16 cellular contexts compared by ENCODE assay signal in the genomic region with DNA sequence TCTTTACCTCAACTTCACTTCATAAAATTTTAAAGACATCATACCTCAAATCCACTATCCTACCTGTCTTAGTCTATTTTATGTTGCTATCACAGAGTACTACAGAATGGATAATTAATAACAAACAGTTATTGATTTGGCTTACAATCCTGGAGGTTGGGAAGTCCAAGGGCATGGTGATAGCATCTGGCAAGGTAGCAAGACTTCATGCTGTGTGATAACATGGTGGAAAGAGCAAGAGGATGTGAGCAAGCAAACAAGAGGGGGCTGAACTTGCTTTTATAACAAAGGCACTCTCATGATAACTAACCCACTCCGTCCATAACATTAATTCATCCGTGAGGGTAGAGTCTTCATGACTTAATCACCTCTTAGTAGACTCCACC. TPM values are rescaled to one million over a fixed set of nuclear protein-coding genes. Genes with fewer than 3 reads are reported as not detected.
DNase-seq lines count a peak whose midpoint lies in the region; ATAC-seq and TF ChIP-seq lines count a peak whose summit lies in the region.
"Had no signal": no experiment of that assay in that cellular context is flagged by ENCODE, and none has a peak within 500 bp of the region (broad histone marks: within the 10 kb centered on the region; RNA-seq: fewer than 3 reads in every experiment).

No MANE protein-coding gene starts in this region.

- no peak for ATAC-seq in activated naive CD8-positive, alpha-beta T cell treated with anti-CD3 and anti-CD28 coated beads, Interleukin-2, amount 10 ng/mL, durations not matched to agents 7 days and 5 days (ENCODE audit: low read depth)
- no peak for ATAC-seq in stimulated activated effector memory CD8-positive, alpha-beta T cell treated with anti-CD3 and anti-CD28 coated beads, Interleukin-12 subunit alpha, Interleukin-12 subunit beta, amount 100 ng/mL, for 72 hours
- ATAC-seq in HG03108 (IDR thresholded peaks at IDR 0.05; ENCODE audit: unreplicated experiment) (no peak), lower lobe of right lung (no peak)

- no peak overlapping the region for H2AFZ ChIP-seq in Loucy (ENCODE audit: low read length)

- H3K27me3 ChIP-seq in Loucy (ENCODE audit: insufficient read depth, low read length, poor library complexity, severe bottlenecking) (no peaks in the 10 kb centered on the region), lower lobe of right lung (ENCODE audit: low read depth) (no peaks in the 10 kb centered on the region)

- H3K4me2 ChIP-seq in Loucy (ENCODE audit: low read depth, low read length, poor library complexity, severe bottlenecking) = peak overlapping the region; percentile 82

- peaks cover 53% of the 10 kb centered on the region for H3K36me3 Mint-ChIP-seq in activated T-cell treated with anti-CD3 and anti-CD28 coated beads, Interleukin-2, amount 50 U/mL, for 24 hours (ENCODE audit: low read depth)
- peaks cover 32% of the 10 kb centered on the region for H3K36me3 Mint-ChIP-seq in activated naive CD8-positive, alpha-beta T cell treated with anti-CD3 and anti-CD28 coated beads, Interleukin-2, amount 10 ng/mL, durations not matched to agents 7 days and 5 days
- peaks cover 34% of the 10 kb centered on the region for H3K36me3 Mint-ChIP-seq in stimulated activated effector memory CD8-positive, alpha-beta T cell treated with anti-CD3 and anti-CD28 coated beads, Interleukin-12 subunit alpha, Interleukin-12 subunit beta, amount 100 ng/mL, for 72 hours

- no peaks in the 10 kb centered on the region for H4K20me1 ChIP-seq in Loucy (ENCODE audit: insufficient read depth, low read length, poor library complexity, severe bottlenecking)

- DNase-seq in activated T-cell treated with anti-CD3 and anti-CD28 coated beads, Interleukin-2, amount 50 U/mL, for 24 hours = no peak
- no peak for DNase-seq in activated T-cell treated with anti-CD3 and anti-CD28 coated beads, Interleukin-2, amount 50 U/mL, for 1 hour
- no peak for DNase-seq in activated naive CD8-positive, alpha-beta T cell treated with anti-CD3 and anti-CD28 coated beads, Interleukin-2, amount 10 ng/mL, durations not matched to agents 7 days and 5 days
- DNase-seq in stimulated activated effector memory CD8-positive, alpha-beta T cell treated with anti-CD3 and anti-CD28 coated beads, Interleukin-12 subunit alpha, Interleukin-12 subunit beta, amount 100 ng/mL, for 72 hours (ENCODE audit: low spot score in 2 of 2) = no peak
- DNase-seq in NCI-H146 (lab: John Stamatoyannopoulos, UW) (no peak), lower lobe of right lung (no peak)
- DNase-seq: effector CD4-positive, alpha-beta T cell; kidney glomerular epithelial cell; midbrain; NCI-H1105; occipital lobe; stimulated activated CD4-positive, alpha-beta T cell treated with anti-CD3 and anti-CD28 coated beads, Interleukin-2, amount 100 ng/mL, for 48 hours; T-helper 9 cell; trophoblast cell had no signal

- peaks cover 96% of the 10 kb centered on the region for H3K4me1 Mint-ChIP-seq in activated T-cell treated with anti-CD3 and anti-CD28 coated beads, Interleukin-2, amount 50 U/mL, for 24 hours (ENCODE audit: low read depth)
- H3K4me1 Mint-ChIP-seq in activated naive CD8-positive, alpha-beta T cell treated with anti-CD3 and anti-CD28 coated beads, Interleukin-2, amount 10 ng/mL, durations not matched to agents 7 days and 5 days = peaks cover 86% of the 10 kb centered on the region
- peaks cover 78% of the 10 kb centered on the region for H3K4me1 Mint-ChIP-seq in stimulated activated effector memory CD8-positive, alpha-beta T cell treated with anti-CD3 and anti-CD28 coated beads, Interleukin-12 subunit alpha, Interleukin-12 subunit beta, amount 100 ng/mL, for 72 hours

- H3K9ac ChIP-seq in Loucy (ENCODE audit: low read depth, low read length, poor library complexity, severe bottlenecking) = peak overlapping the region; percentile 74

- H3K9me2 ChIP-seq in Loucy (replicated peaks; ENCODE audit: low read depth, low read length) = no peaks in the 10 kb centered on the region

- H3K27me3 Mint-ChIP-seq in activated T-cell treated with anti-CD3 and anti-CD28 coated beads, Interleukin-2, amount 50 U/mL, for 24 hours = no peaks in the 10 kb centered on the region
- H3K27me3 Mint-ChIP-seq in activated naive CD8-positive, alpha-beta T cell treated with anti-CD3 and anti-CD28 coated beads, Interleukin-2, amount 10 ng/mL, durations not matched to agents 7 days and 5 days = no peaks in the 10 kb centered on the region

- peaks cover 22% of the 10 kb centered on the region for H3K36me3 ChIP-seq in Loucy (ENCODE audit: insufficient read depth, low read length)
- peaks cover 10% of the 10 kb centered on the region for H3K36me3 ChIP-seq in lower lobe of right lung

- intact Hi-C loops in lower lobe of right lung (cut with DNase I) = no loop called here

- peaks cover 34% of the 10 kb centered on the region for H3F3A ChIP-seq in Loucy (ENCODE audit: low read depth)

- H3K4me3 ChIP-seq in Loucy (ENCODE audit: low read length, poor library complexity, severe bottlenecking) = peak overlapping the region; percentile 65
- no peak overlapping the region for H3K4me3 ChIP-seq in lower lobe of right lung

- POLR2A ChIA-PET in activated naive CD8-positive, alpha-beta T cell treated with anti-CD3 and anti-CD28 coated beads, Interleukin-2, amount 10 ng/mL, durations not matched to agents 7 days and 5 days (lab: Charles Lee) = no interaction called here

- H3K27ac Mint-ChIP-seq in activated T-cell treated with anti-CD3 and anti-CD28 coated beads, Interleukin-2, amount 50 U/mL, for 24 hours = peak overlapping the region; percentile 95
- peak overlapping the region; percentile 95 for H3K27ac Mint-ChIP-seq in activated naive CD8-positive, alpha-beta T cell treated with anti-CD3 and anti-CD28 coated beads, Interleukin-2, amount 10 ng/mL, durations not matched to agents 7 days and 5 days
- peak overlapping the region; percentile 48 for H3K27ac Mint-ChIP-seq in stimulated activated effector memory CD8-positive, alpha-beta T cell treated with anti-CD3 and anti-CD28 coated beads, Interleukin-12 subunit alpha, Interleukin-12 subunit beta, amount 100 ng/mL, for 72 hours

- H3K4me3 Mint-ChIP-seq in activated T-cell treated with anti-CD3 and anti-CD28 coated beads, Interleukin-2, amount 50 U/mL, for 24 hours = peak overlapping the region; percentile 71
- H3K4me3 Mint-ChIP-seq in activated naive CD8-positive, alpha-beta T cell treated with anti-CD3 and anti-CD28 coated beads, Interleukin-2, amount 10 ng/mL, durations not matched to agents 7 days and 5 days = peak overlapping the region; percentile 78
- peak overlapping the region; percentile 52 for H3K4me3 Mint-ChIP-seq in stimulated activated effector memory CD8-positive, alpha-beta T cell treated with anti-CD3 and anti-CD28 coated beads, Interleukin-12 subunit alpha, Interleukin-12 subunit beta, amount 100 ng/mL, for 72 hours

- no peak for TF ChIP-seq CTCF in Loucy (conservative IDR thresholded peaks at IDR 0.05; ENCODE audit: low read length)
- TF ChIP-seq CTCF in lower lobe of right lung (IDR thresholded peaks at IDR 0.05) = no peak

- H3K9me3 ChIP-seq in Loucy (ENCODE audit: insufficient read depth, low read depth, low read length) (no peaks in the 10 kb centered on the region; the same call in 1 of the 2 replicates), lower lobe of right lung (no peaks in the 10 kb centered on the region)

- H3K9me3 Mint-ChIP-seq in activated T-cell treated with anti-CD3 and anti-CD28 coated beads, Interleukin-2, amount 50 U/mL, for 24 hours = peaks cover 3% of the 10 kb centered on the region
- H3K9me3 Mint-ChIP-seq in activated naive CD8-positive, alpha-beta T cell treated with anti-CD3 and anti-CD28 coated beads, Interleukin-2, amount 10 ng/mL, durations not matched to agents 7 days and 5 days = no peaks in the 10 kb centered on the region
- no peaks in the 10 kb centered on the region for H3K9me3 Mint-ChIP-seq in stimulated activated effector memory CD8-positive, alpha-beta T cell treated with anti-CD3 and anti-CD28 coated beads, Interleukin-12 subunit alpha, Interleukin-12 subunit beta, amount 100 ng/mL, for 72 hours

- peaks cover 99% of the 10 kb centered on the region for H3K4me1 ChIP-seq in Loucy (ENCODE audit: insufficient read depth, low read length, poor library complexity, severe bottlenecking)
- H3K4me1 ChIP-seq in lower lobe of right lung = peaks cover 18% of the 10 kb centered on the region

- no peak overlapping the region for H3K27ac ChIP-seq in lower lobe of right lung

- peaks cover 6% of the 10 kb centered on the region; the same call in 1 of the 2 replicates for H3K79me2 ChIP-seq in Loucy (ENCODE audit: insufficient read depth, low read length)

RNA-seq across cellular contexts. Expression of gene C21orf91, which starts 33.8 kb away (rescaled TPM):
- total RNA-seq in activated naive CD8-positive, alpha-beta T cell treated with anti-CD3 and anti-CD28 coated beads, Interleukin-2, amount 10 ng/mL, durations not matched to agents 7 days and 5 days = 10 to 100 TPM; 67.9 to 75.2 TPM
- 24.8 TPM for total RNA-seq in lower lobe of right lung
